In genomic region chr21:29448766-29449165, GRCh38 we compare ENCODE assay signal across 13 cellular contexts.
"Had no signal": no experiment of that assay in that cellular context is flagged by ENCODE, and none has a peak within 500 bp of the region (broad histone marks: within the 10 kb centered on the region; RNA-seq: fewer than 3 reads in every experiment).

No MANE protein-coding gene starts in this region.

- H3K27ac Mint-ChIP-seq: brain had no signal

- H3K9me3 ChIP-seq: colonic mucosa, ovary, right lobe of liver, testis had no signal

- H3K4me3 Mint-ChIP-seq: brain had no signal

- ATAC-seq: left lobe of liver had no signal

- H3K27ac ChIP-seq: esophagus muscularis mucosa, ovary, right lobe of liver, stomach, testis, upper lobe of left lung had no signal

- H3K27me3 ChIP-seq: colonic mucosa, esophagus muscularis mucosa, ovary, right lobe of liver, stomach, testis, upper lobe of left lung had no signal

- DNase-seq: activated T-cell treated with anti-CD3 and anti-CD28 coated beads, Interleukin-2, amount 50 U/mL, for 4 hours; colonic mucosa; hippocampal formation; mammary epithelial cell; ovary; right lobe of liver; stomach; T-helper 9 cell; testis had no signal
